Comparison of ENCODE assay signal across 8 cellular contexts in genomic region chr6:131063028-131063763, GRCh38. TPM values are rescaled to one million over a fixed set of nuclear protein-coding genes. Genes with fewer than 3 reads are reported as not detected.
DNase-seq lines count a peak whose midpoint lies in the region; ATAC-seq and TF ChIP-seq lines count a peak whose summit lies in the region.

Gene EPB41L2 (minus strand): TSS chr6:131063245. CDS start chr6:130956485, 106,760 bp downstream.

- no peak for DNase-seq in AG04449 (ENCODE audit: low read depth, low spot score)
- DNase-seq in NCI-H774 (lab: John Stamatoyannopoulos, UW) = peak; percentile 40
- DNase-seq in effector memory CD4-positive, alpha-beta T cell = peak; percentile 72 to 75 (median 75)
- DNase-seq in memory B cell (ENCODE audit: low spot score in 2 of 2) = peak; percentile 83 to 84
- peak; percentile 55 for DNase-seq in stimulated activated CD8-positive, alpha-beta memory T cell treated with anti-CD3 and anti-CD28 coated beads, Interleukin-12 subunit alpha, Interleukin-12 subunit beta, amount 100 ng/mL, for 24 hours (ENCODE audit: extremely low read depth)

- peak within 1 kb of the TSS; percentile 89 for H3K4me3 Mint-ChIP-seq in memory B cell

- H3K4me1 Mint-ChIP-seq in memory B cell = peaks cover 20% of the 10 kb centered on the region

- H3K36me3 Mint-ChIP-seq in memory B cell = no peaks in the 10 kb centered on the region

- no peaks in the 10 kb centered on the region for H3K36me3 ChIP-seq in effector memory CD4-positive, alpha-beta T cell (ENCODE audit: control insufficient read depth, insufficient read depth, low read length)

- no peaks in the 10 kb centered on the region for H3K9me3 Mint-ChIP-seq in memory B cell

- POLR2A ChIA-PET in AG04449 (lab: Yijun Ruan, JAX) = interaction anchor here (1.0 to 1.3 kb wide), 2 partner anchors 9 to 173 kb away, joined by 3 to 4 read pairs; no protein-coding TSS in a partner anchor
- POLR2A ChIA-PET in activated CD8-positive, alpha-beta memory T cell treated with anti-CD3 and anti-CD28 coated beads for 36 hours (lab: Charles Lee) = interaction anchor here (0.6 kb wide), 1 partner anchor 39 kb away, joined by 3 read pairs; no protein-coding TSS in a partner anchor

- H3K27me3 ChIP-seq in effector memory CD4-positive, alpha-beta T cell (replicated peaks; ENCODE audit: control insufficient read depth, insufficient read depth, low read length, poor library complexity, severe bottlenecking) = no peaks in the 10 kb centered on the region

- H3K27ac ChIP-seq in effector memory CD4-positive, alpha-beta T cell (ENCODE audit: insufficient read depth, low read length, poor library complexity, severe bottlenecking) = peak within 1 kb of the TSS; percentile 61

- CTCF ChIA-PET in AG04449 (lab: Yijun Ruan, JAX) = interaction anchor here (1.9 kb wide), 1 partner anchor 12 kb away, joined by 4 read pairs; no protein-coding TSS in a partner anchor
- CTCF ChIA-PET in activated CD8-positive, alpha-beta memory T cell treated with anti-CD3 and anti-CD28 coated beads for 36 hours (lab: Charles Lee) = no interaction called here

- H3K4me3 ChIP-seq in AG04449 (ENCODE audit: low read depth, low read length) = peak within 1 kb of the TSS; percentile 78
- peak within 1 kb of the TSS; percentile 98 for H3K4me3 ChIP-seq in effector memory CD4-positive, alpha-beta T cell (ENCODE audit: insufficient read depth, low read depth, low read length, poor library complexity, severe bottlenecking)

- peak within 1 kb of the TSS; percentile 89 for H3K27ac Mint-ChIP-seq in memory B cell

- peaks cover 8% of the 10 kb centered on the region for H3K4me1 ChIP-seq in effector memory CD4-positive, alpha-beta T cell (ENCODE audit: control insufficient read depth, insufficient read depth, low read length, poor library complexity, severe bottlenecking)

- H3K9me3 ChIP-seq in effector memory CD4-positive, alpha-beta T cell (ENCODE audit: control insufficient read depth, low read length) = no peaks in the 10 kb centered on the region

- ATAC-seq in GM18861 (IDR thresholded peaks at IDR 0.05; ENCODE audit: unreplicated experiment) = peak; percentile 82
- peak; percentile 72 for ATAC-seq in HG03095 (IDR thresholded peaks at IDR 0.05; ENCODE audit: unreplicated experiment)
- peak; percentile 87 for ATAC-seq in memory B cell (ENCODE audit: low read depth)

- TF ChIP-seq CTCF in AG04449 (IDR thresholded peaks at IDR 0.05; ENCODE audit: insufficient read depth, low read length, missing control alignments) = peak; percentile 32

- no peaks in the 10 kb centered on the region for H3K27me3 Mint-ChIP-seq in memory B cell

RNA-seq across cellular contexts. Expression of gene EPB41L2, which starts in this region (rescaled TPM):
- total RNA-seq in activated CD8-positive, alpha-beta memory T cell treated with anti-CD3 and anti-CD28 coated beads for 36 hours = 10 to 100 TPM; 34.3 to 40.4 TPM
